10 cellular contexts compared by ENCODE assay signal in the genomic region with DNA sequence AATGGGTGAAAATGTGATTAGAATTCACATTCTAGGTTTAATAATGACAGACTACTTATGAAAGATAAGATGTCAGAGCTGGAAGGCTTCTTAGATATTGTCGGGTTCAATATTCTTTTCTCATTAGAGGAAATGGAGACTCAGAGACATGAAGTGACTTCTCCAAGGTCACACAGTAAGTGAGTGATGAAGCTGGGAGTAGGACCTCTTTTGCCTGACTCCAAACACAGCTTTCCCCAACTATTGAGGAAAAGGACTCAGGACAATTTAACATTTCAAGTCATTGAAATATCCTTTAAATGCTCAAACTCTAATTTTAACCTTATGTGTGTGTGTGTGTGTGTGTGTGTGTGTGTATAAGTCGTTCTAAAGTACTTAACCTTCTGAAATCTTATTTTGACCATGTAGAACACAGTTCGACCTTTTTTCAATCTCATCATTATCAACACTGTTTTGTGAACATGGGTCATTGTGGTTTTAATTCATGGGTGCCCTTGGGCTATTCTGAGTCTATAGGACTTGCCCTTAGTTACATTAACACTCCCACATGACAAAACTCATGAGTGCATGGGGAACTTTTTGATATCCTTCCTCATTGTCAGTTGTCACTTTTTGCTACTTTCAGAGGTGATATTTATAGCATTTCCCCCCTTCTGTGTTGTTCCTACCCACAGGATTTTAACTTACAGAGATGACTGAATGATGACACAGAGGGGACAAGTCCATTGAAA. TPM values are rescaled to one million over a fixed set of nuclear protein-coding genes. Genes with fewer than 3 reads are reported as not detected.
DNase-seq lines count a peak whose midpoint lies in the region; ATAC-seq and TF ChIP-seq lines count a peak whose summit lies in the region.
"Had no signal": no experiment of that assay in that cellular context is flagged by ENCODE, and none has a peak within 500 bp of the region (broad histone marks: within the 10 kb centered on the region; RNA-seq: fewer than 3 reads in every experiment).

No MANE protein-coding gene starts in this region.

- H3K27ac Mint-ChIP-seq in memory B cell, result peak overlapping the region; percentile 91

- no peaks in the 10 kb centered on the region for H3K9me3 Mint-ChIP-seq in memory B cell

- no peak for TF ChIP-seq POLR2A in body of pancreas (IDR thresholded peaks at IDR 0.05)

- no peaks in the 10 kb centered on the region for H3K36me3 Mint-ChIP-seq in memory B cell

- H3K36me3 ChIP-seq in body of pancreas (replicated peaks in 1 of 2; ENCODE audit: insufficient read depth in 1 of 2, low read depth in 2 of 2), result no peaks in the 10 kb centered on the region

- ATAC-seq in GM21360 (IDR thresholded peaks at IDR 0.05; ENCODE audit: unreplicated experiment) (peak; percentile 57), memory B cell (ENCODE audit: low read depth) (peak; percentile 87), HG02970 (IDR thresholded peaks at IDR 0.05; ENCODE audit: low FRiP score, unreplicated experiment) (no peak), body of pancreas (no peak)

- H3K27me3 Mint-ChIP-seq in memory B cell, result no peaks in the 10 kb centered on the region

- peaks cover 52% of the 10 kb centered on the region for H3K4me1 Mint-ChIP-seq in memory B cell

- H3K27me3 ChIP-seq in body of pancreas, result no peaks in the 10 kb centered on the region

- peak overlapping the region; percentile 41 for H3K4me3 Mint-ChIP-seq in memory B cell

- in situ Hi-C loops in Caki2 (cut with HindIII; ENCODE audit: low pct_unique_long_range_greater_than_20kb, low sequenced_read_pairs), result no loop called here

- 72% methylated on average over 3 of the region's 3 CpGs for WGBS in body of pancreas, 2 donors

- intact Hi-C loops in body of pancreas (cut with DNase I), result no loop called here

- DNase-seq in Caki2 (ENCODE audit: low read depth) (peak; percentile 35), M059J (ENCODE audit: low read depth) (peak; percentile 26), memory B cell (ENCODE audit: low spot score in 2 of 2) (peak in 1 of 2 donors; percentile 4), RPMI8226 (no peak), NCI-H146 treated with DMSO at 0.1 percent for 48 hours (lab: John Stamatoyannopoulos, UW; ENCODE audit: unreplicated experiment) (no peak), body of pancreas (no peak)
- DNase-seq: head of caudate nucleus, NCI-H1417 had no signal

- peaks cover 39% of the 10 kb centered on the region for H3K4me1 ChIP-seq in body of pancreas

- no peaks in the 10 kb centered on the region for H3K9me3 ChIP-seq in body of pancreas

- H3K27ac ChIP-seq in body of pancreas, result peak overlapping the region in 1 of 4 donors; percentile 30

- H3K4me3 ChIP-seq in body of pancreas, result no peak overlapping the region

- no peak for TF ChIP-seq CTCF in body of pancreas (IDR thresholded peaks at IDR 0.05)

RNA-seq across cellular contexts. Expression of a gene that starts 53.0 kb away (rescaled TPM):
- total RNA-seq in Caki2 (2014; rRNA removed; shearing (Covaris generic); ENCODE audit: low replicate concordance), result 4.4 and 5.4 TPM in 2 replicates
- total RNA-seq in M059J (2014; rRNA removed; shearing (Covaris generic)), result 3.0 and 7.4 TPM in 2 replicates
- total RNA-seq in body of pancreas, result 1 to 10 TPM; 7.3 to 8.6 TPM

Comparison
In these comparisons a context has a peak if more than half of its experiments do, and no peak if none do; other contexts are left out.
1. DNase-seq: peak in Caki2 (single experiment) and M059J (single experiment); none in RPMI8226 (single experiment), NCI-H146 treated with DMSO at 0.1 percent for 48 hours (single experiment) and body of pancreas (0 of 4).
2. ATAC-seq: peak in GM21360 (single experiment) and memory B cell (single experiment); none in HG02970 (single experiment) and body of pancreas (single experiment).